In the genomic region with DNA sequence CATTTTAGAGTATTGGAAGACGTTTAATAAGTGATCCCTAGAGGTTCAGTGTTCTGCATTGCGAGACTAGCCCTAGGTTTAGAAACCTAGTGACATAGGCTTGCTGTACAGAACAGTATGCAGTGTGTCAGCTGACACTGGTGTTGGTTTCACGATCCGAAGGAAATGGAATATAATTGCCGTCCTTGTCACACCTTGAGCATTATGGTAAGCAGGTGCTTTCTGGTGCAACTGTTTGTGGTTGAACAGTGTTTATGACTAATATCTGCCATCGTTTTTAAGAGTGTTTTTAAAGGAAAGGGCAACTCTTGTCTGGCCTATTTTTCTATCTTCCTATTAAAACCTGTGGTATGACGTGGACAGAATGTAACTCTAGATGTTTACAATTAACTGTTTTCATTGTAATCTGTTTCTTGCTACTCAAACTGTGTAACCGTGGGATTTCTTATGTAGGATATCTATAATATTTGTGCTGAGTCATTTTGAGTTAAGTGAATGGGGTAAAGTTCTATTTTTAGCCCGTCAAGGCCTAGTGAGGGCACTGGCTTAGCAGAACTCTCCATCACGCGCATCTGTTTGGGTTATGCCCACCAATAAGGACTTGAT, we compare ENCODE assay signal across 9 cellular contexts. TPM values are rescaled to one million over a fixed set of nuclear protein-coding genes. Genes with fewer than 3 reads are reported as not detected.
A peak's percentile ranks its signal among the peaks of the same experiment; 100 is the strongest.
DNase-seq lines count a peak whose midpoint lies in the region; ATAC-seq and TF ChIP-seq lines count a peak whose summit lies in the region.
"Had no signal": no experiment of that assay in that cellular context is flagged by ENCODE, and none has a peak within 500 bp of the region (broad histone marks: within the 10 kb centered on the region; RNA-seq: fewer than 3 reads in every experiment).

No MANE protein-coding gene starts in this region.

- H3K9me3 Mint-ChIP-seq in nephron, result no peaks in the 10 kb centered on the region

- H3K4me1 Mint-ChIP-seq in nephron, result peaks cover 13% of the 10 kb centered on the region

- peaks cover 51% of the 10 kb centered on the region for H3K36me3 Mint-ChIP-seq in nephron (ENCODE audit: low read depth)

- H3K4me3 Mint-ChIP-seq in nephron, result no peak overlapping the region

- DNase-seq in A172 (ENCODE audit: low spot score), result peak; percentile 59
- peak; percentile 91 for DNase-seq in NCI-H2107 treated with DMSO at 0.1 percent for 48 hours (lab: John Stamatoyannopoulos, UW; ENCODE audit: unreplicated experiment)
- DNase-seq in astrocyte of the hippocampus (ENCODE audit: low read depth, low spot score), result peak; percentile 29
- DNase-seq in NCI-H748 treated with DMSO at 0.1 percent for 48 hours (lab: John Stamatoyannopoulos, UW), result no peak
- DNase-seq in SIG-M5 (lab: John Stamatoyannopoulos, UW), result no peak
- DNase-seq: lower lobe of right lung had no signal

- ATAC-seq in GM18498 (IDR thresholded peaks at IDR 0.05; ENCODE audit: unreplicated experiment), result peak; percentile 94
- peak; percentile 87 for ATAC-seq in HG02763 (IDR thresholded peaks at IDR 0.05; ENCODE audit: unreplicated experiment)

- TF ChIP-seq CTCF in nephron (IDR thresholded peaks at IDR 0.05; ENCODE audit: unreplicated experiment in 3 of 3), result no peak

- peak overlapping the region; percentile 37 to 72 (median 42) for H3K27ac Mint-ChIP-seq in nephron

- H3K27me3 Mint-ChIP-seq in nephron (ENCODE audit: low read depth), result no peaks in the 10 kb centered on the region

RNA-seq across cellular contexts. Expression of a gene that starts 53.8 kb away (rescaled TPM):
- 54.7 and 59.1 TPM in 2 replicates for total RNA-seq in A172 (2014; rRNA removed; shearing (Covaris generic))

Comparison
In these comparisons a context has a peak if more than half of its experiments do, and no peak if none do; other contexts are left out.
1. DNase-seq: peak in A172 (single experiment), NCI-H2107 treated with DMSO at 0.1 percent for 48 hours (single experiment) and astrocyte of the hippocampus (single experiment); none in NCI-H748 treated with DMSO at 0.1 percent for 48 hours (single experiment) and SIG-M5 (single experiment).